Comparison of ENCODE assay signal across 9 cellular contexts in the genomic region with DNA sequence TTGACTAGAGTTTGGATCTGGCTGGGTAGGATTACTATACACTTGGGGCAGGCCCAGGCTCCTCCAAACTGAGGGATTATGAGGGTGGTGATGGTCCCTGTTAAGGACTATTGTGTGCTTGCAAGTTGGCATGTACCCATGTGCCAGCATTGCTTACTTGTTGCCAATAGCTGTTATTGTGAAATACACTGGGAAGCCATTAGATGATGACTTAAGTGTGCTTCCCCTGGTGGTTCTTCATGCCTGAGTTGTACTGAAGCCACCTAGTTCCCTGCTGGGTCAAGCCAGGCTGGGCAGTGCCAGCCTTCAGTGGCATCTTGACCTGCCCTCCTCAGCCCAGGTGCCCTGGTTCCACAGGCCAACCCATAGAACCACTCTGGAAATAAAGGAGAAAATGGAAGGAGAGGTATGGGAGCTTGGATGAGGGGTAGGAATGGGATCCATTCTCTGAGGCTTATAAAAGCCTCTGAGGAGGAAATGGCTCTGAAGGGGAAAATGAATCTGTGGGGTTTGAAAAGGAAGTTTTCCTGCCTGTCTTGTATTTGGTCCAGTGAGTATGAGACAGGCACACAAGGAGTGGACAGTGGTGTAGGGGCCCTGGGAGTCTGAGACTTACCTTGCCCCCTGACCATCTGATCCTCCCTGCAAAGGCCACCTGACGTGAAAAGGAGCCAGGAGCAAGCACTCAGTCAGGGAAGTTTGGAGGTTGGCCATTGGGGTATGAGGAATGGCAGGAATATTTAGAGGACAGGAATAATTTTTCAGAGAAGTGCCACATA. TPM values are rescaled to one million over a fixed set of nuclear protein-coding genes. Genes with fewer than 3 reads are reported as not detected.
DNase-seq lines count a peak whose midpoint lies in the region; ATAC-seq and TF ChIP-seq lines count a peak whose summit lies in the region.
"Had no signal": no experiment of that assay in that cellular context is flagged by ENCODE, and none has a peak within 500 bp of the region (broad histone marks: within the 10 kb centered on the region; RNA-seq: fewer than 3 reads in every experiment).

No MANE protein-coding gene starts in this region.

- TF ChIP-seq POLR2A in thyroid gland (IDR thresholded peaks at IDR 0.05): no peak

- no peaks in the 10 kb centered on the region for H3K36me3 ChIP-seq in thyroid gland

- ATAC-seq in activated T-cell treated with anti-CD3 and anti-CD28 coated beads, Interleukin-2, amount 50 U/mL, for 4 hours: no peak
- ATAC-seq in GM19035 (IDR thresholded peaks at IDR 0.05; ENCODE audit: unreplicated experiment): no peak

- H3K4me3 ChIP-seq in thyroid gland (replicated peaks in 1 of 3): peak overlapping the region in 1 of 3 donors; percentile 35

- H3K27me3 Mint-ChIP-seq in activated T-cell treated with anti-CD3 and anti-CD28 coated beads, Interleukin-2, amount 50 U/mL, for 24 hours: no peaks in the 10 kb centered on the region
- no peaks in the 10 kb centered on the region for H3K27me3 Mint-ChIP-seq in activated T-cell treated with anti-CD3 and anti-CD28 coated beads, Interleukin-2, amount 50 U/mL, for 4 hours (ENCODE audit: low read depth)

- intact Hi-C loops in thyroid gland (cut with DNase I): no loop called here

- peaks cover 78% of the 10 kb centered on the region for H3K4me1 Mint-ChIP-seq in activated T-cell treated with anti-CD3 and anti-CD28 coated beads, Interleukin-2, amount 50 U/mL, for 24 hours (ENCODE audit: low read depth)
- H3K4me1 Mint-ChIP-seq in activated T-cell treated with anti-CD3 and anti-CD28 coated beads, Interleukin-2, amount 50 U/mL, for 4 hours (ENCODE audit: low read depth): peaks cover 77% of the 10 kb centered on the region

- TF ChIP-seq CTCF in thyroid gland (IDR thresholded peaks at IDR 0.05): no peak

- no peaks in the 10 kb centered on the region for H3K27me3 ChIP-seq in thyroid gland
- H3K27me3 ChIP-seq: foreskin keratinocyte had no signal

- H3K9me3 ChIP-seq in thyroid gland: no peaks in the 10 kb centered on the region

- H3K27ac Mint-ChIP-seq in activated T-cell treated with anti-CD3 and anti-CD28 coated beads, Interleukin-2, amount 50 U/mL, for 24 hours: peak overlapping the region; percentile 87

- H3K27ac ChIP-seq in thyroid gland: peak overlapping the region; percentile 82 to 89 (median 84)
- H3K27ac ChIP-seq: foreskin keratinocyte had no signal

- no peaks in the 10 kb centered on the region for H3K9me3 Mint-ChIP-seq in activated T-cell treated with anti-CD3 and anti-CD28 coated beads, Interleukin-2, amount 50 U/mL, for 24 hours
- H3K9me3 Mint-ChIP-seq in activated T-cell treated with anti-CD3 and anti-CD28 coated beads, Interleukin-2, amount 50 U/mL, for 4 hours: no peaks in the 10 kb centered on the region

- H3K36me3 Mint-ChIP-seq in activated T-cell treated with anti-CD3 and anti-CD28 coated beads, Interleukin-2, amount 50 U/mL, for 24 hours (ENCODE audit: low read depth): peaks cover 65% of the 10 kb centered on the region
- peaks cover 8% of the 10 kb centered on the region for H3K36me3 Mint-ChIP-seq in activated T-cell treated with anti-CD3 and anti-CD28 coated beads, Interleukin-2, amount 50 U/mL, for 4 hours (ENCODE audit: insufficient read depth)

- peaks cover 19 to 73% of the 10 kb centered on the region in 2 donors for H3K4me1 ChIP-seq in thyroid gland

- no peak for DNase-seq in activated T-cell treated with anti-CD3 and anti-CD28 coated beads, Interleukin-2, amount 50 U/mL, for 24 hours
- DNase-seq in activated T-cell treated with anti-CD3 and anti-CD28 coated beads, Interleukin-2, amount 50 U/mL, for 48 hours: no peak
- no peak for DNase-seq in activated T-cell treated with anti-CD3 and anti-CD28 coated beads, Interleukin-2, amount 50 U/mL, for 4 hours
- DNase-seq in kidney tubule cell (ENCODE audit: low spot score) (peak; percentile 49), thyroid gland (peak; percentile 46 to 52), globus pallidus (ENCODE audit: low spot score) (no peak), COLO668 (lab: John Stamatoyannopoulos, UW; ENCODE audit: unreplicated experiment) (no peak)

- H3K4me3 Mint-ChIP-seq in activated T-cell treated with anti-CD3 and anti-CD28 coated beads, Interleukin-2, amount 50 U/mL, for 24 hours: peak overlapping the region; percentile 80
- peak overlapping the region; percentile 79 for H3K4me3 Mint-ChIP-seq in activated T-cell treated with anti-CD3 and anti-CD28 coated beads, Interleukin-2, amount 50 U/mL, for 4 hours

- WGBS in thyroid gland, 2 donors: 100% methylated on average over 1 of the region's 1 CpG

RNA-seq across cellular contexts. Expression of a gene that starts 0.7 kb away (rescaled TPM):
- 1 to 10 TPM; 7.0 to 8.0 (median 7.8) TPM for total RNA-seq in activated T-cell treated with anti-CD3 and anti-CD28 coated beads, Interleukin-2, amount 50 U/mL, for 4 hours
- total RNA-seq in thyroid gland: 1 to 10 TPM; 4.2 to 7.4 (median 4.3) TPM

RNA-seq across cellular contexts. Expression of a gene that starts 2.1 kb away (rescaled TPM):
- total RNA-seq in activated T-cell treated with anti-CD3 and anti-CD28 coated beads, Interleukin-2, amount 50 U/mL, for 4 hours: 10 to 100 TPM in 2 of 3 donors, 1 to 10 TPM in 1; 9.0 to 10.8 (median 10.4) TPM
- total RNA-seq in thyroid gland: 10 to 100 TPM in 2 of 4 donors, 1 to 10 TPM in 2; 6.8 to 18.5 (median 10.9) TPM

RNA-seq across cellular contexts. Expression of a gene that starts 4.2 kb away (rescaled TPM):
- 1 to 10 TPM; 6.5 to 7.3 (median 7.2) TPM for total RNA-seq in activated T-cell treated with anti-CD3 and anti-CD28 coated beads, Interleukin-2, amount 50 U/mL, for 4 hours
- 10 to 100 TPM in 1 of 4 donors, 1 to 10 TPM in 3; 4.6 to 13.0 (median 9.5) TPM for total RNA-seq in thyroid gland

RNA-seq across cellular contexts. Expression of a gene that starts 12.4 kb away (rescaled TPM):
- total RNA-seq in activated T-cell treated with anti-CD3 and anti-CD28 coated beads, Interleukin-2, amount 50 U/mL, for 4 hours: 10 to 100 TPM; 67.8 to 71.0 (median 68.0) TPM
- total RNA-seq in thyroid gland: 10 to 100 TPM; 16.4 to 22.3 (median 20.7) TPM

RNA-seq across cellular contexts. Expression of a gene that starts 12.4 kb away (rescaled TPM):
- total RNA-seq in activated T-cell treated with anti-CD3 and anti-CD28 coated beads, Interleukin-2, amount 50 U/mL, for 4 hours: 1 to 10 TPM; 2.6 to 4.2 (median 3.1) TPM
- total RNA-seq in thyroid gland: 10 to 100 TPM; 35.2 to 59.3 (median 38.3) TPM

Comparison
In these comparisons a context has a peak if more than half of its experiments do, and no peak if none do; other contexts are left out.
1. DNase-seq: peak in kidney tubule cell (single experiment) and thyroid gland (2 of 2); none in activated T-cell treated with anti-CD3 and anti-CD28 coated beads, Interleukin-2, amount 50 U/mL, for 24 hours (single experiment), activated T-cell treated with anti-CD3 and anti-CD28 coated beads, Interleukin-2, amount 50 U/mL, for 48 hours (0 of 2), activated T-cell treated with anti-CD3 and anti-CD28 coated beads, Interleukin-2, amount 50 U/mL, for 4 hours (single experiment), globus pallidus (single experiment) and COLO668 (single experiment).